Comparison of ENCODE assay signal across 8 cellular contexts in the genomic region with DNA sequence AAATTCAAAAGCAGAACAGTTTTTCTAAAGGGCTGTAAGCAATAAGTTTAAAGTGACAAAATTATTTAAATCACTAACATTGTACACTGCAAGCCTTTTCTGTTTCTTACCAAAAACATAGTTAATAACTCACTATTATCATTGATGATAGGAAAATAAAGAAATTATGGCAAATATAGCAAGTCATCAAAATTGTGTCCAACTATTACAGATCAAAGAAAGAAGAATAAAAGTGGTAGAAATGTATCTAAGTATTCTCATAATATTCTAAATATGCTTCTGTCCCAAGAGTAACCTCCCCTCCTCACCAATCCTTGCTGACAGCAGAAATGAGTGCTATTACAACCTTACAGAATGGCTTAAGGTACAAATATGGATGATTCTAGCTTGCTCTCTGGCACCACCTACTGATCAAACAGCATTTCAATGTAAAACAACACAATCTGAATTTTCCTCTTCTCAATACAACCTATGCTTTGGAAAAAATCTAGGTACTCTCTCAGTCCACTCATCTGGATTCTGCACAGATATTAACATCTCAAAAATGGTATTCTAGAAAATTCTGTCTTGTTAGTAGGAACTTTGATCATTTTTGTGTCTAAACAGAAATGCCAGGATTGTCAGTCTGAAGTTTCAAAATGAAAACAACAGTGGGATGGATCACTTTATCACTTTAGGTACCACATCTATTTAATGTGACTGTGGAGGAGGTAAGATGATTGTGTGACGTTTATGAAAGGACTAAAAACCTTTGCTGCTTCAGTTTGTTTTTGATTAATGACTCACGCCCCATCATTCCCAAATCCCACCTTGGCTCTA. TPM values are rescaled to one million over a fixed set of nuclear protein-coding genes. Genes with fewer than 3 reads are reported as not detected.
A peak's percentile ranks its signal among the peaks of the same experiment; 100 is the strongest.
DNase-seq lines count a peak whose midpoint lies in the region; ATAC-seq, FAIRE-seq and TF ChIP-seq lines count a peak whose summit lies in the region.

No MANE protein-coding gene starts in this region.

- TF ChIP-seq CTCF in endothelial cell of umbilical vein (IDR thresholded peaks at IDR 0.05; ENCODE audit: extremely low read depth in 1 of 2, insufficient read depth in 1 of 2, low read depth in 1 of 2, low read length in 2 of 2), result peak; percentile 61 to 73

- H3K9ac ChIP-seq in endothelial cell of umbilical vein (replicated peaks; ENCODE audit: extremely low read depth, insufficient read depth, low read length), result no peak overlapping the region

- no peaks in the 10 kb centered on the region for H3K9me3 Mint-ChIP-seq in naive thymus-derived CD4-positive, alpha-beta T cell

- no peaks in the 10 kb centered on the region for H3K9me1 ChIP-seq in endothelial cell of umbilical vein (replicated peaks; ENCODE audit: control insufficient read depth, extremely low read depth, insufficient read depth, low read length)

- no peak overlapping the region for H2AFZ ChIP-seq in endothelial cell of umbilical vein (ENCODE audit: low read depth, low read length)

- peak; percentile 53 for DNase-seq in AG08395 (ENCODE audit: low spot score)
- peak; percentile 3 for DNase-seq in GM04503 (ENCODE audit: low read depth)
- peak; percentile 64 for DNase-seq in KBM-7
- peak; percentile 58 for DNase-seq in RPMI7951 (ENCODE audit: low read depth)
- peak; percentile 72 for DNase-seq in endothelial cell of umbilical vein (ENCODE audit: low read depth, low spot score)
- DNase-seq in naive thymus-derived CD4-positive, alpha-beta T cell, result peak in 5 of 9 donors; percentile 9 to 27 (median 26)
- no peak for DNase-seq in activated CD4-positive, CD25-positive, alpha-beta regulatory T cell (lab: John Stamatoyannopoulos, UW)
- no peak for DNase-seq in posterior cingulate gyrus

- no peaks in the 10 kb centered on the region for H3K79me2 ChIP-seq in endothelial cell of umbilical vein (ENCODE audit: control insufficient read depth, insufficient read depth, low read length)

- CTCF ChIA-PET in endothelial cell of umbilical vein (lab: Charles Lee), result interaction anchor here (0.6 to 1.9 kb wide), 17 partner anchors 9 to 1169 kb away, joined by 3 to 53 read pairs (median 4); partner anchors contain the start of gene ZFP64
- CTCF ChIA-PET in naive thymus-derived CD4-positive, alpha-beta T cell (lab: Charles Lee), result interaction anchor here (0.6 to 1.4 kb wide), 3 partner anchors 12 to 485 kb away, joined by 3 to 4 read pairs (median 3); no protein-coding TSS in a partner anchor

- no peaks in the 10 kb centered on the region for H3K27me3 Mint-ChIP-seq in naive thymus-derived CD4-positive, alpha-beta T cell

- peak; percentile 60 for FAIRE-seq in endothelial cell of umbilical vein (lab: Jason Lieb, UNC)

- H3K4me2 ChIP-seq in endothelial cell of umbilical vein (ENCODE audit: insufficient read depth, low read length), result no peak overlapping the region

- H3K27ac Mint-ChIP-seq in naive thymus-derived CD4-positive, alpha-beta T cell, result peak overlapping the region in 1 of 9 donors; percentile 1

- H3K4me1 ChIP-seq in endothelial cell of umbilical vein (ENCODE audit: control insufficient read depth, extremely low read depth, insufficient read depth, low read length), result no peaks in the 10 kb centered on the region
- H3K4me1 ChIP-seq in naive thymus-derived CD4-positive, alpha-beta T cell (ENCODE audit: control insufficient read depth in 2 of 2, insufficient read depth in 2 of 2, low read length in 2 of 2), result no peaks in the 10 kb centered on the region

- H3K27ac ChIP-seq in endothelial cell of umbilical vein (ENCODE audit: insufficient read depth, low read depth, low read length), result no peak overlapping the region
- H3K27ac ChIP-seq in naive thymus-derived CD4-positive, alpha-beta T cell (ENCODE audit: low read depth, low read length), result no peak overlapping the region

- H3K36me3 ChIP-seq in endothelial cell of umbilical vein (ENCODE audit: control insufficient read depth in 2 of 2, extremely low read depth in 1 of 2, insufficient read depth in 2 of 2, low read length in 2 of 2), result peaks cover 0 to 12% of the 10 kb centered on the region in 2 experiments
- peaks cover 0 to 27% (median 0%) of the 10 kb centered on the region in 3 experiments for H3K36me3 ChIP-seq in naive thymus-derived CD4-positive, alpha-beta T cell (ENCODE audit: control insufficient read depth in 2 of 3, insufficient read depth in 3 of 3, low read length in 3 of 3)

- POLR2A ChIA-PET in endothelial cell of umbilical vein (lab: Charles Lee), result no interaction called here
- POLR2A ChIA-PET in naive thymus-derived CD4-positive, alpha-beta T cell (lab: Charles Lee), result interaction anchor here (0.5 kb wide), 1 partner anchor 9 kb away, joined by 3 read pairs; no protein-coding TSS in a partner anchor

- BruUV-seq in endothelial cell of umbilical vein (replicated peaks; lab: Mats Ljungman, UMichigan), result no TSS peak

- H3K4me1 Mint-ChIP-seq in naive thymus-derived CD4-positive, alpha-beta T cell, result peaks cover 0 to 2% (median 0%) of the 10 kb centered on the region in 7 donors

- H4K20me1 ChIP-seq in endothelial cell of umbilical vein (replicated peaks; ENCODE audit: control insufficient read depth, extremely low read depth, insufficient read depth, low read length), result no peaks in the 10 kb centered on the region

- H3K9me3 ChIP-seq in endothelial cell of umbilical vein (replicated peaks; ENCODE audit: control insufficient read depth, insufficient read depth, low read length), result no peaks in the 10 kb centered on the region
- H3K9me3 ChIP-seq in naive thymus-derived CD4-positive, alpha-beta T cell (ENCODE audit: control insufficient read depth in 2 of 3, low read length in 3 of 3), result no peaks in the 10 kb centered on the region

- peak; percentile 65 for ATAC-seq in naive thymus-derived CD4-positive, alpha-beta T cell

- H3K4me3 ChIP-seq in endothelial cell of umbilical vein (replicated peaks in 1 of 3; ENCODE audit: insufficient read depth in 1 of 3, low read depth in 1 of 3, low read length in 3 of 3), result no peak overlapping the region
- no peak overlapping the region for H3K4me3 ChIP-seq in naive thymus-derived CD4-positive, alpha-beta T cell (ENCODE audit: low read length)

- in situ Hi-C loops in KBM-7 (cut with MboI; ENCODE audit: low pct_unique_long_range_greater_than_20kb, low sequenced_read_pairs), result no loop called here

- H3K36me3 Mint-ChIP-seq in naive thymus-derived CD4-positive, alpha-beta T cell, result peaks cover 7 to 35% (median 14%) of the 10 kb centered on the region in 5 donors

- dilution Hi-C loops in endothelial cell of umbilical vein (cut with MboI; ENCODE audit: extremely low pct_ligation_motif_present, low sequenced_read_pairs), result no loop called here

- no peak for TF ChIP-seq POLR2A in endothelial cell of umbilical vein (IDR thresholded peaks at IDR 0.05; ENCODE audit: low read depth, low read length)

- H3K4me3 Mint-ChIP-seq in naive thymus-derived CD4-positive, alpha-beta T cell, result no peak overlapping the region

- no peaks in the 10 kb centered on the region for H3K27me3 ChIP-seq in endothelial cell of umbilical vein (ENCODE audit: control insufficient read depth in 2 of 2, insufficient read depth in 2 of 2, low read length in 2 of 2)
- H3K27me3 ChIP-seq in naive thymus-derived CD4-positive, alpha-beta T cell (ENCODE audit: control insufficient read depth in 2 of 2, insufficient read depth in 2 of 2, low read length in 2 of 2), result no peaks in the 10 kb centered on the region

- intact Hi-C loops in endothelial cell of umbilical vein (cut with micrococcal nuclease) (loop anchor here (1.0 to 2.0 kb wide), 3 partner anchors 22 to 778 kb away; no protein-coding TSS in a partner anchor), posterior cingulate gyrus (cut with DNase I) (no loop called here)
- intact Hi-C loops in naive thymus-derived CD4-positive, alpha-beta T cell (cut with micrococcal nuclease), result loop anchor here (1.0 kb wide), 1 partner anchor 22 kb away; no protein-coding TSS in a partner anchor

TF ChIP-seq in endothelial cell of umbilical vein, 7 proteins besides CTCF, POLR2A, EP300 and RAD21:
- TF ChIP-seq FOS (IDR thresholded peaks at IDR 0.05; ENCODE audit: borderline replicate concordance, insufficient read depth, low read length) (no peak), POLR2AphosphoS5 (IDR thresholded peaks at IDR 0.05; ENCODE audit: insufficient read depth, low read depth, low read length) (no peak), GATA2 (IDR thresholded peaks at IDR 0.05; ENCODE audit: insufficient read depth, insufficient read length, low read depth, low read length) (no peak), JUN (IDR thresholded peaks at IDR 0.05; ENCODE audit: borderline replicate concordance, insufficient read depth, insufficient read length, low read depth) (no peak), EZH2 (IDR thresholded peaks at IDR 0.05; ENCODE audit: borderline replicate concordance, low read depth, low read length, severe bottlenecking) (no peak), MYC (IDR thresholded peaks at IDR 0.05; ENCODE audit: low read depth, low read length) (no peak)
- TF ChIP-seq, protein P1, sequence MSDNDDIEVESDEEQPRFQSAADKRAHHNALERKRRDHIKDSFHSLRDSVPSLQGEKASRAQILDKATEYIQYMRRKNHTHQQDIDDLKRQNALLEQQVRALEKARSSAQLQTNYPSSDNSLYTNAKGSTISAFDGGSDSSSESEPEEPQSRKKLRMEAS (IDR thresholded peaks at IDR 0.05; ENCODE audit: insufficient read depth, insufficient read length), result no peak
TF ChIP-seq in endothelial cell of umbilical vein: peak in this region for 0.

RNA-seq across cellular contexts. Expression of gene ZFP64, which starts 40.9 kb away (rescaled TPM):
- 17.2 and 19.1 TPM in 2 replicates for total RNA-seq in RPMI7951 (2014; rRNA removed; shearing (Covaris generic))
- 31.7 and 34.4 TPM in 2 replicates for total RNA-seq in endothelial cell of umbilical vein
- polyA plus RNA-seq in endothelial cell of umbilical vein, result 35.4 and 41.4 TPM in 2 replicates
- 31.1 and 34.3 TPM in 2 replicates for polyA plus RNA-seq in endothelial cell of umbilical vein (2011; cell fraction: cytosol; rRNA removed)
- polyA plus RNA-seq in endothelial cell of umbilical vein (2011; cell fraction: nucleus; rRNA removed), result 27.2 and 27.6 TPM in 2 replicates
- 19.2 and 19.5 TPM in 2 replicates for polyA plus RNA-seq in endothelial cell of umbilical vein (2012)
- polyA minus RNA-seq in endothelial cell of umbilical vein, result 69.5 and 70.4 TPM in 2 replicates
- 15.7 TPM for polyA minus RNA-seq in endothelial cell of umbilical vein (2011; cell fraction: cytosol; rRNA and poly(A)+ RNA removed)
- 49.2 and 66.0 TPM in 2 replicates for polyA minus RNA-seq in endothelial cell of umbilical vein (2011; cell fraction: nucleus; rRNA and poly(A)+ RNA removed)
- total RNA-seq in naive thymus-derived CD4-positive, alpha-beta T cell, result 10 to 100 TPM in 4 of 5 experiments, 1 to 10 TPM in 1; 8.0 to 14.6 (median 11.6) TPM
- polyA plus RNA-seq in naive thymus-derived CD4-positive, alpha-beta T cell, result 10 to 100 TPM in 1 of 2 donors, 1 to 10 TPM in 1; 8.2 to 12.8 TPM

Comparison
In these comparisons a context has a peak if more than half of its experiments do, and no peak if none do; other contexts are left out.
1. DNase-seq: peak in AG08395 (single experiment), GM04503 (single experiment), KBM-7 (single experiment), RPMI7951 (single experiment), endothelial cell of umbilical vein (single experiment) and naive thymus-derived CD4-positive, alpha-beta T cell (5 of 9); none in activated CD4-positive, CD25-positive, alpha-beta regulatory T cell (0 of 4) and posterior cingulate gyrus (0 of 10).